In genomic region chr1:94284481-94284880, GRCh38 we compare ENCODE assay signal across 11 cellular contexts. TPM values are rescaled to one million over a fixed set of nuclear protein-coding genes. Genes with fewer than 3 reads are reported as not detected.
DNase-seq lines count a peak whose midpoint lies in the region; ATAC-seq and TF ChIP-seq lines count a peak whose summit lies in the region.
"Had no signal": no experiment of that assay in that cellular context is flagged by ENCODE, and none has a peak within 500 bp of the region (broad histone marks: within the 10 kb centered on the region; RNA-seq: fewer than 3 reads in every experiment).

No MANE protein-coding gene starts in this region.

- H3K9me2 ChIP-seq in PC-3 (replicated peaks; ENCODE audit: low read length): no peaks in the 10 kb centered on the region

- H4K20me1 ChIP-seq in PC-3 (ENCODE audit: low read length) (no peaks in the 10 kb centered on the region), smooth muscle cell (ENCODE audit: low read depth) (no peaks in the 10 kb centered on the region)

- BruUV-seq in PC-3 (replicated peaks; lab: Mats Ljungman, UMichigan): no TSS peak

- intact Hi-C loops in PC-3 (cut with micrococcal nuclease): no loop called here
- intact Hi-C loops in gastrocnemius medialis (cut with DNase I; ENCODE audit: low total_unique reads): no loop called here

- H3K36me3 ChIP-seq in PC-3 (ENCODE audit: low read depth, low read length) (no peaks in the 10 kb centered on the region), smooth muscle cell (ENCODE audit: low read depth) (no peaks in the 10 kb centered on the region), gastrocnemius medialis (no peaks in the 10 kb centered on the region)

- no peak overlapping the region for H3K4me3 ChIP-seq in PC-3 (ENCODE audit: low read length)
- H3K4me3 ChIP-seq in smooth muscle cell: no peak overlapping the region
- no peak overlapping the region for H3K4me3 ChIP-seq in gastrocnemius medialis
- H3K4me3 ChIP-seq: K562, psoas muscle had no signal

- H3K9me3 ChIP-seq in PC-3 (ENCODE audit: low read length) (no peaks in the 10 kb centered on the region), smooth muscle cell (replicated peaks; ENCODE audit: low read depth) (no peaks in the 10 kb centered on the region), gastrocnemius medialis (no peaks in the 10 kb centered on the region)
- H3K9me3 ChIP-seq: psoas muscle had no signal

- H3K4me2 ChIP-seq in PC-3 (ENCODE audit: low read length): no peak overlapping the region
- H3K4me2 ChIP-seq in smooth muscle cell: peak overlapping the region; percentile 50

- H3K4me1 ChIP-seq in PC-3 (ENCODE audit: insufficient read depth, low read length): peaks cover 49% of the 10 kb centered on the region
- no peaks in the 10 kb centered on the region for H3K4me1 ChIP-seq in smooth muscle cell (ENCODE audit: low read depth)
- no peaks in the 10 kb centered on the region for H3K4me1 ChIP-seq in gastrocnemius medialis
- H3K4me1 ChIP-seq: psoas muscle had no signal

- in situ Hi-C loops in gastrocnemius medialis (cut with MboI; ENCODE audit: low sequenced_read_pairs in 4 of 4): no loop called here

- CTCF ChIA-PET in PC-3 (lab: Charles Lee): no interaction called here

- 26% methylated on average over 2 of the region's 2 CpGs for WGBS in smooth muscle cell (ENCODE audit: low lambda C conversion rate)

- no peak for TF ChIP-seq POLR2A in gastrocnemius medialis (IDR thresholded peaks at IDR 0.05)

- TF ChIP-seq CTCF in PC-3 (conservative IDR thresholded peaks at IDR 0.05; ENCODE audit: low read depth, low read length) (no peak), smooth muscle cell (IDR thresholded peaks at IDR 0.05; ENCODE audit: borderline replicate concordance, insufficient read depth, poor library complexity, severe bottlenecking) (no peak), GM10266 (IDR thresholded peaks at IDR 0.05; ENCODE audit: control insufficient read depth, insufficient read depth, low read depth, missing control alignments) (no peak), gastrocnemius medialis (IDR thresholded peaks at IDR 0.05 in 4 of 5, conservative IDR thresholded peaks at IDR 0.05 in 1 of 5) (no peak)

- H3K9ac ChIP-seq in PC-3 (ENCODE audit: low read length) (no peak overlapping the region), smooth muscle cell (ENCODE audit: low read depth) (no peak overlapping the region)

- ATAC-seq in GM19395 (IDR thresholded peaks at IDR 0.05; ENCODE audit: unreplicated experiment) (peak; percentile 90), HG02938 (IDR thresholded peaks at IDR 0.05; ENCODE audit: unreplicated experiment) (peak; percentile 86), PC-3 (no peak), gastrocnemius medialis (no peak)
- ATAC-seq: K562, psoas muscle had no signal

- H3K27ac ChIP-seq in PC-3 (ENCODE audit: low read length) (peak overlapping the region; percentile 48; the same call in 1 of the 2 replicates), smooth muscle cell (ENCODE audit: low read depth) (peak overlapping the region; percentile 11), gastrocnemius medialis (no peak overlapping the region)
- H3K27ac ChIP-seq: psoas muscle had no signal

- POLR2A ChIA-PET in PC-3 (lab: Charles Lee; ENCODE audit: unreplicated experiment): no interaction called here

- H3K79me2 ChIP-seq in PC-3 (ENCODE audit: low read length) (no peaks in the 10 kb centered on the region), smooth muscle cell (ENCODE audit: low read depth) (no peaks in the 10 kb centered on the region)

- H2AFZ ChIP-seq in PC-3 (ENCODE audit: low read length) (no peak overlapping the region), smooth muscle cell (ENCODE audit: low read depth) (no peak overlapping the region)

- no peaks in the 10 kb centered on the region for H3K27me3 ChIP-seq in PC-3 (ENCODE audit: low read length)
- no peaks in the 10 kb centered on the region for H3K27me3 ChIP-seq in smooth muscle cell (ENCODE audit: low read depth)
- H3K27me3 ChIP-seq in gastrocnemius medialis: no peaks in the 10 kb centered on the region

- H3F3A ChIP-seq in PC-3 (ENCODE audit: low read length, unreplicated experiment) (peaks cover 6% of the 10 kb centered on the region), smooth muscle cell (ENCODE audit: low read depth) (peaks cover 4% of the 10 kb centered on the region)

- no peak for DNase-seq in PC-3
- DNase-seq in smooth muscle cell (lab: John Stamatoyannopoulos, UW; ENCODE audit: unreplicated experiment): no peak
- DNase-seq in GM10266 (ENCODE audit: extremely low spot score): no peak
- no peak for DNase-seq in mesenteric fat pad (ENCODE audit: low spot score)
- DNase-seq in gastrocnemius medialis: no peak
- DNase-seq: aorta, NCI-H2171, psoas muscle had no signal

RNA-seq across cellular contexts. Expression of gene ARHGAP29, which starts 47.1 kb away (rescaled TPM):
- 161 and 166 TPM in 2 replicates for total RNA-seq in PC-3 (2014; rRNA removed)
- 36.3 and 39.9 TPM in 2 replicates for total RNA-seq in smooth muscle cell
- polyA plus RNA-seq in smooth muscle cell: 8.0 and 22.8 TPM in 2 replicates
- total RNA-seq in mesenteric fat pad: 56.3 TPM
- 10 to 100 TPM in 3 of 4 donors, 1 to 10 TPM in 1; 10.0 to 13.5 (median 11.6) TPM for total RNA-seq in gastrocnemius medialis

Comparison
In these comparisons a context has a peak if more than half of its experiments do, and no peak if none do; other contexts are left out.
1. ATAC-seq: peak in GM19395 (single experiment) and HG02938 (single experiment); none in PC-3 (single experiment) and gastrocnemius medialis (0 of 2).
2. H3K27ac ChIP-seq: peak in PC-3 (single experiment) and smooth muscle cell (single experiment); none in gastrocnemius medialis (0 of 4).